ENCODE assay signal across 17 cellular contexts in the genomic region with DNA sequence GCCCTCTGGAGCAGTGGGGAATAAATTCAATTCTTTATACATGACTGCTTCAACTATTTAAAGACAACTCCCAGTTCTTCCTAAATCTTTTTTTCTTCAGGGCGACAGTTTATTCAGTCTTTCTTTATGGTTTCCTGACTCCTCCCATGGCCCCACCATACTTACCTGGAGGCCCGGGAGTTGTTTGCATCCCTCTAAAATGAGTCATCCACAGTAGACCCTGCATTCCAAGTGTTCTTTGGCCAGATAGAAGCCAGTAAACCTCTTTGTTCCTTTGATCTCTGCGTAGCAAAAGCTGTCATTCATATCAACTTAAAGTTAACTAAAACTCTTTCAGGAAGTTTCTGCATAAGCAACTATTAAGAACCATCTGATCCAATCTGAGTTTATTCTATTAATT.
DNase-seq lines count a peak whose midpoint lies in the region; ATAC-seq and TF ChIP-seq lines count a peak whose summit lies in the region.
"Had no signal": no experiment of that assay in that cellular context is flagged by ENCODE, and none has a peak within 500 bp of the region (broad histone marks: within the 10 kb centered on the region; RNA-seq: fewer than 3 reads in every experiment).

No MANE protein-coding gene starts in this region.

- no peak overlapping the region for H2BK5ac ChIP-seq in neuronal stem cell (ENCODE audit: low read length)

- H2AFZ ChIP-seq in GM23338 (no peak overlapping the region), PC-9 (no peak overlapping the region), neuronal stem cell (ENCODE audit: low read length) (no peak overlapping the region)

- H3K27ac ChIP-seq in GM23338 (ENCODE audit: low read depth): no peak overlapping the region
- H3K27ac ChIP-seq in PC-9: peak overlapping the region; percentile 31; the same call in 1 of the 2 replicates
- H3K27ac ChIP-seq in neuronal stem cell (replicated peaks; ENCODE audit: low read length): no peak overlapping the region
- H3K27ac ChIP-seq: HL-60, stomach had no signal

- no peaks in the 10 kb centered on the region for H3F3A ChIP-seq in GM23338 (replicated peaks; ENCODE audit: low read depth)
- 0 out of 2 replicates have a peak, but pooled peaks cover 8% of the 10 kb centered on the region for H3F3A ChIP-seq in PC-9 (ENCODE audit: insufficient read depth, low read depth)

- H3K27me3 Mint-ChIP-seq in GM23338 (ENCODE audit: insufficient read depth, low read depth, poor library complexity): no peaks in the 10 kb centered on the region

- peaks cover 10% of the 10 kb centered on the region; the same call in 2 of the 3 replicates for H3K4me1 Mint-ChIP-seq in GM23338
- H3K4me1 Mint-ChIP-seq: immature natural killer cell had no signal

- no peak overlapping the region for H3K4me2 ChIP-seq in GM23338
- H3K4me2 ChIP-seq in PC-9: peak overlapping the region; percentile 40; the same call in 1 of the 2 replicates
- no peak overlapping the region for H3K4me2 ChIP-seq in neuronal stem cell (ENCODE audit: insufficient read depth, low read length, poor library complexity, severe bottlenecking)
- H3K4me2 ChIP-seq: SK-N-SH had no signal

- no peak overlapping the region for H3K4me3 Mint-ChIP-seq in GM23338
- H3K4me3 Mint-ChIP-seq: effector memory CD8-positive, alpha-beta T cell; immature natural killer cell had no signal

- in situ Hi-C loops in GM13977 (cut with MboI; ENCODE audit: low pct_unique_long_range_greater_than_20kb, low sequenced_read_pairs, unreplicated experiment): no loop called here

- H2BK15ac ChIP-seq in neuronal stem cell (ENCODE audit: low read length): no peak overlapping the region

- no TSS peak for BruUV-seq in PC-9 (replicated peaks; lab: Mats Ljungman, UMichigan)

- H3K79me2 ChIP-seq in GM23338 (replicated peaks; ENCODE audit: insufficient read depth): no peaks in the 10 kb centered on the region
- no peaks in the 10 kb centered on the region for H3K79me2 ChIP-seq in PC-9 (ENCODE audit: low read depth)

- H3K4me1 ChIP-seq in GM23338 (ENCODE audit: insufficient read depth): peaks cover 5% of the 10 kb centered on the region; the same call in 1 of the 2 replicates
- peaks cover 18% of the 10 kb centered on the region for H3K4me1 ChIP-seq in PC-9 (replicated peaks; ENCODE audit: insufficient read depth)
- no peaks in the 10 kb centered on the region for H3K4me1 ChIP-seq in neuronal stem cell (ENCODE audit: control insufficient read depth in 2 of 2, insufficient read depth in 1 of 2, low read depth in 1 of 2, low read length in 2 of 2)

- no peak overlapping the region for H3K9ac ChIP-seq in neuronal stem cell (ENCODE audit: low read depth, low read length, poor library complexity)
- H3K9ac ChIP-seq: SK-N-SH had no signal

- no peak overlapping the region for H3K23ac ChIP-seq in neuronal stem cell (ENCODE audit: low read depth, low read length, poor library complexity)

- H3K27ac Mint-ChIP-seq in GM23338: no peak overlapping the region
- H3K27ac Mint-ChIP-seq: effector memory CD8-positive, alpha-beta T cell; immature natural killer cell had no signal

- H3K4me3 ChIP-seq in GM23338: no peak overlapping the region
- no peak overlapping the region for H3K4me3 ChIP-seq in PC-9
- no peak overlapping the region for H3K4me3 ChIP-seq in neuronal stem cell (ENCODE audit: low read length in 2 of 2)
- H3K4me3 ChIP-seq: stomach had no signal

- no peak overlapping the region for H4K8ac ChIP-seq in neuronal stem cell (ENCODE audit: low read depth, low read length)

- DNase-seq in GM23338 (ENCODE audit: low spot score) (peak; percentile 69), PC-9 (peak; percentile 74 to 79), iPS DF 19.7 (ENCODE audit: low read depth, low spot score) (peak; percentile 48), neuronal stem cell (ENCODE audit: low spot score) (peak; percentile 17), GM13977 (ENCODE audit: low spot score) (no peak), NCI-H146 treated with DMSO at 0.1 percent for 48 hours (lab: John Stamatoyannopoulos, UW; ENCODE audit: unreplicated experiment) (no peak), ecto neural progenitor cell (ENCODE audit: low spot score) (no peak)
- DNase-seq: activated CD4-positive, alpha-beta T cell treated with anti-CD3 and anti-CD28 coated beads, Interleukin-2, amount 50 U/mL, for 4 hours; activated T-cell treated with anti-CD3 and anti-CD28 coated beads, Interleukin-2, amount 50 U/mL, for 1 hour; caudate nucleus; effector memory CD8-positive, alpha-beta T cell; immature natural killer cell; NCI-H1694 treated with DMSO at 0.1 percent for 48 hours; SK-N-SH; stomach had no signal

- H3K18ac ChIP-seq in neuronal stem cell (ENCODE audit: low read length): no peak overlapping the region

- CTCF ChIA-PET in PC-9 (lab: Charles Lee): interaction anchor here (0.9 kb wide), 1 partner anchor 10 kb away, joined by 3 read pairs; no protein-coding TSS in a partner anchor

- no peaks in the 10 kb centered on the region for H3K9me2 ChIP-seq in GM23338 (ENCODE audit: insufficient read depth)
- H3K9me2 ChIP-seq in PC-9 (ENCODE audit: insufficient read depth): no peaks in the 10 kb centered on the region
- H3K9me2 ChIP-seq: SK-N-SH had no signal

- ATAC-seq in GM23338 (peak; percentile 74), HG03095 (IDR thresholded peaks at IDR 0.05; ENCODE audit: unreplicated experiment) (no peak)
- ATAC-seq: effector memory CD8-positive, alpha-beta T cell had no signal

- no peak overlapping the region for H3K4ac ChIP-seq in neuronal stem cell (ENCODE audit: low read length)

- H2BK12ac ChIP-seq in neuronal stem cell (ENCODE audit: low read length): no peak overlapping the region

- H3K9me3 Mint-ChIP-seq in GM23338: peaks cover 1% of the 10 kb centered on the region; the same call in 1 of the 3 replicates
- H3K9me3 Mint-ChIP-seq: effector memory CD8-positive, alpha-beta T cell had no signal

- H3K36me3 Mint-ChIP-seq in GM23338 (ENCODE audit: low read depth): no peaks in the 10 kb centered on the region
- H3K36me3 Mint-ChIP-seq: immature natural killer cell had no signal

- no peaks in the 10 kb centered on the region for H3K27me3 ChIP-seq in GM23338 (ENCODE audit: insufficient read depth)
- no peaks in the 10 kb centered on the region for H3K27me3 ChIP-seq in PC-9 (ENCODE audit: insufficient read depth, low read depth)
- H3K27me3 ChIP-seq in neuronal stem cell (ENCODE audit: control insufficient read depth in 3 of 3, insufficient read depth in 3 of 3, low read depth in 1 of 3, low read length in 3 of 3): no peaks in the 10 kb centered on the region
- H3K27me3 ChIP-seq: stomach had no signal

- no peaks in the 10 kb centered on the region for H3K79me1 ChIP-seq in neuronal stem cell (ENCODE audit: low read depth, low read length)

- intact Hi-C loops in PC-9 (cut with micrococcal nuclease; ENCODE audit: unreplicated experiment): loop anchor here (1.0 to 5.0 kb wide), 2 partner anchors 161 to 230 kb away; no protein-coding TSS in a partner anchor

- TF ChIP-seq CTCF in GM23338 (conservative IDR thresholded peaks at IDR 0.05; ENCODE audit: low read depth in 2 of 2) (no peak), PC-9 (conservative IDR thresholded peaks at IDR 0.05) (no peak), GM13977 (IDR thresholded peaks at IDR 0.05; ENCODE audit: extremely low read depth, insufficient read depth, missing control alignments) (no peak)

- POLR2A ChIA-PET in PC-9 (lab: Charles Lee; ENCODE audit: unreplicated experiment): interaction anchor here (0.6 kb wide), 2 partner anchors 80 to 388 kb away, joined by 9 to 12 read pairs; no protein-coding TSS in a partner anchor

- H3K9me3 ChIP-seq in PC-9 (ENCODE audit: insufficient read depth, low read depth) (no peaks in the 10 kb centered on the region; the same call in 1 of the 2 replicates), neuronal stem cell (replicated peaks in 1 of 2; ENCODE audit: control insufficient read depth in 2 of 2, insufficient read depth in 1 of 2, low read depth in 1 of 2, low read length in 2 of 2) (peaks cover 0 to 2% of the 10 kb centered on the region in 2 donors)
- H3K9me3 ChIP-seq: SK-N-SH, stomach had no signal

- H2BK120ac ChIP-seq in neuronal stem cell (ENCODE audit: low read depth, low read length): no peak overlapping the region

- WGBS in neuronal stem cell (ENCODE audit: extremely low coverage in 2 of 2, insufficient read length in 2 of 2, insufficient replicate concordance in 1 of 2), 2 donors: no CpG with 5 or more reads among the region's 3 CpGs

- H4K91ac ChIP-seq in neuronal stem cell (ENCODE audit: low read depth, low read length, poor library complexity): no peak overlapping the region

- H2AK5ac ChIP-seq in neuronal stem cell (ENCODE audit: low read depth, low read length): no peak overlapping the region

- H3K14ac ChIP-seq in neuronal stem cell (ENCODE audit: low read length): no peak overlapping the region

- no peaks in the 10 kb centered on the region for H4K20me1 ChIP-seq in GM23338 (replicated peaks; ENCODE audit: insufficient read depth)
- no peaks in the 10 kb centered on the region for H4K20me1 ChIP-seq in PC-9 (ENCODE audit: insufficient read depth)

- H3K36me3 ChIP-seq in GM23338 (ENCODE audit: insufficient read depth): no peaks in the 10 kb centered on the region
- H3K36me3 ChIP-seq in PC-9 (ENCODE audit: low read depth): no peaks in the 10 kb centered on the region
- no peaks in the 10 kb centered on the region for H3K36me3 ChIP-seq in neuronal stem cell (replicated peaks in 1 of 2; ENCODE audit: control insufficient read depth in 2 of 2, insufficient read depth in 2 of 2, low read length in 2 of 2)
- H3K36me3 ChIP-seq: stomach had no signal

TF ChIP-seq in GM23338, 12 proteins besides CTCF, POLR2A, EP300 and RAD21 (continues in another document):
- TF ChIP-seq NANOG (IDR thresholded peaks at IDR 0.05; ENCODE audit: borderline replicate concordance): no peak
- TF ChIP-seq EZH2 (IDR thresholded peaks at IDR 0.05; ENCODE audit: low read depth, unreplicated experiment): no peak
- no peak for TF ChIP-seq ZNF331 (CRISPR knock-in tag; IDR thresholded peaks at IDR 0.05; ENCODE audit: low read depth)
- TF ChIP-seq STAT1 (IDR thresholded peaks at IDR 0.05; ENCODE audit: unreplicated experiment): no peak
- TF ChIP-seq, protein P1, sequence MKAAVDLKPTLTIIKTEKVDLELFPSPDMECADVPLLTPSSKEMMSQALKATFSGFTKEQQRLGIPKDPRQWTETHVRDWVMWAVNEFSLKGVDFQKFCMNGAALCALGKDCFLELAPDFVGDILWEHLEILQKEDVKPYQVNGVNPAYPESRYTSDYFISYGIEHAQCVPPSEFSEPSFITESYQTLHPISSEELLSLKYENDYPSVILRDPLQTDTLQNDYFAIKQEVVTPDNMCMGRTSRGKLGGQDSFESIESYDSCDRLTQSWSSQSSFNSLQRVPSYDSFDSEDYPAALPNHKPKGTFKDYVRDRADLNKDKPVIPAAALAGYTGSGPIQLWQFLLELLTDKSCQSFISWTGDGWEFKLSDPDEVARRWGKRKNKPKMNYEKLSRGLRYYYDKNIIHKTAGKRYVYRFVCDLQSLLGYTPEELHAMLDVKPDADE (IDR thresholded peaks at IDR 0.05): no peak
- no peak for TF ChIP-seq EZH2phosphoT487 (IDR thresholded peaks at IDR 0.05; ENCODE audit: unreplicated experiment)
- TF ChIP-seq JUNB (IDR thresholded peaks at IDR 0.05; ENCODE audit: unreplicated experiment): no peak
- TF ChIP-seq POLR2AphosphoS5 (IDR thresholded peaks at IDR 0.05; ENCODE audit: low read depth): no peak

Comparison
In these comparisons a context has a peak if more than half of its experiments do, and no peak if none do; other contexts are left out.
1. DNase-seq: peak in GM23338 (single experiment), PC-9 (2 of 2), iPS DF 19.7 (single experiment) and neuronal stem cell (single experiment); none in GM13977 (single experiment), NCI-H146 treated with DMSO at 0.1 percent for 48 hours (single experiment) and ecto neural progenitor cell (single experiment).